12 cellular contexts compared by ENCODE assay signal in the genomic region with DNA sequence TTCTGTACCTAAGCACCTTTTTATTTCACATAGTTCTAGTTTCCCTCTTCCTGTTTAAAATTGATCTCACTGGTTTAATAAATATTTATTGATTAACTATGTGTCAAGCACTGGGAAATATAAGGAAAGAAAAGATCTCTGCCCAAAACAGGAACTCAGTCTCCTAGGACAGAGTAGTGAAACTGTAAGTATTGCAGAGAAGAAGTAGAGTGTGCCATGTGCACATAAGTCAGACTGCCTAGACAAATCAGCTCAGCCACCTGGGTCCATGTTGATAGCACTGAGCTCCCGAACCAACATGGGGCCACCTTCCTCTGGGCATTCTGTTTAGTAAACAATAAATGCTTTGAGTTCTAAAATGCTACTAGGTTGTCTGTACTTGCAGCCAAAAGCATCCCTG. TPM values are rescaled to one million over a fixed set of nuclear protein-coding genes. Genes with fewer than 3 reads are reported as not detected.
DNase-seq lines count a peak whose midpoint lies in the region; ATAC-seq and TF ChIP-seq lines count a peak whose summit lies in the region.
"Had no signal": no experiment of that assay in that cellular context is flagged by ENCODE, and none has a peak within 500 bp of the region (broad histone marks: within the 10 kb centered on the region; RNA-seq: fewer than 3 reads in every experiment).

No MANE protein-coding gene starts in this region.

- TF ChIP-seq CTCF in NB4 (IDR thresholded peaks at IDR 0.05; ENCODE audit: low read depth, low read length) (no peak), testis (IDR thresholded peaks at IDR 0.05) (no peak), Calu3 (IDR thresholded peaks at IDR 0.05; ENCODE audit: unreplicated experiment) (no peak)

- no peak overlapping the region for H3K27ac Mint-ChIP-seq in Calu3 (ENCODE audit: unreplicated experiment)

- H3K36me3 Mint-ChIP-seq in Calu3 (ENCODE audit: insufficient read depth, unreplicated experiment) = no peaks in the 10 kb centered on the region

- BruUV-seq in Calu3 (replicated peaks; lab: Mats Ljungman, UMichigan) = no TSS peak

- DNase-seq in NB4 (ENCODE audit: low read depth) = peak; percentile 39
- DNase-seq in medulla oblongata (ENCODE audit: extremely low spot score) = peak; percentile 28
- no peak for DNase-seq in activated CD8-positive, alpha-beta memory T cell treated with anti-CD3 and anti-CD28 coated beads, Interleukin-2, amount 50 U/mL, for 48 hours
- no peak for DNase-seq in testis
- no peak for DNase-seq in Calu3
- DNase-seq: colonic mucosa, DND-41, H7, NCI-H1048 had no signal

- no peaks in the 10 kb centered on the region for H3K27me3 Mint-ChIP-seq in Calu3 (ENCODE audit: unreplicated experiment)

- no peaks in the 10 kb centered on the region for H3K4me1 ChIP-seq in testis
- H3K4me1 ChIP-seq: colonic mucosa had no signal

- H3K4me3 ChIP-seq in NB4 (ENCODE audit: low read depth, low read length) = no peak overlapping the region
- no peak overlapping the region for H3K4me3 ChIP-seq in testis
- H3K4me3 ChIP-seq: colonic mucosa had no signal

- no peak overlapping the region for H3K4me3 Mint-ChIP-seq in Calu3 (ENCODE audit: low read depth, unreplicated experiment)

- no peak overlapping the region for H3K27ac ChIP-seq in testis
- H3K27ac ChIP-seq: colonic mucosa had no signal

- CTCF ChIA-PET in Calu3 (lab: Charles Lee) = interaction anchor here (0.6 kb wide), 1 partner anchor 273 kb away, joined by 3 read pairs; no protein-coding TSS in a partner anchor

- no peaks in the 10 kb centered on the region for H3K9me3 ChIP-seq in testis
- H3K9me3 ChIP-seq: colonic mucosa had no signal

- no peak for TF ChIP-seq POLR2A in NB4 (IDR thresholded peaks at IDR 0.05; ENCODE audit: extremely low read depth, insufficient read length)
- TF ChIP-seq POLR2A in testis (IDR thresholded peaks at IDR 0.05) = no peak

- intact Hi-C loops in testis (cut with DNase I; ENCODE audit: low total_unique reads) (no loop called here), Calu3 (cut with micrococcal nuclease; ENCODE audit: unreplicated experiment) (no loop called here)

- no peaks in the 10 kb centered on the region for H3K9me3 Mint-ChIP-seq in Calu3 (ENCODE audit: low read depth, unreplicated experiment)

- no peaks in the 10 kb centered on the region for H3K36me3 ChIP-seq in testis (ENCODE audit: low read depth, missing control alignments)
- H3K36me3 ChIP-seq: colonic mucosa had no signal

- no peaks in the 10 kb centered on the region for H3K27me3 ChIP-seq in testis
- H3K27me3 ChIP-seq: colonic mucosa had no signal

- ATAC-seq in GM18868 (IDR thresholded peaks at IDR 0.05; ENCODE audit: unreplicated experiment) (peak; percentile 82), HG02623 (IDR thresholded peaks at IDR 0.05; ENCODE audit: unreplicated experiment) (peak; percentile 86), HG03108 (IDR thresholded peaks at IDR 0.05; ENCODE audit: unreplicated experiment) (no peak)

- peaks cover 25% of the 10 kb centered on the region for H3K4me1 Mint-ChIP-seq in Calu3 (ENCODE audit: low read depth, unreplicated experiment)

- WGBS in testis, 2 donors = 74 to 95% methylated on average over 1 of the region's 1 CpG

RNA-seq across cellular contexts. Expression of a gene that starts 9.8 kb away (rescaled TPM):
- total RNA-seq in testis (100 to 1,000 TPM in 1 of 2 donors, 10 to 100 TPM in 1; 64.6 to 128 TPM), Calu3 (2022) (23.2 and 28.0 TPM in 2 replicates)
- 158 TPM for polyA plus RNA-seq in testis (ENCODE audit: insufficient read depth, low read depth, low replicate concordance)

Comparison
In these comparisons a context has a peak if more than half of its experiments do, and no peak if none do; other contexts are left out.
1. DNase-seq: peak in NB4 (single experiment) and medulla oblongata (single experiment); none in activated CD8-positive, alpha-beta memory T cell treated with anti-CD3 and anti-CD28 coated beads, Interleukin-2, amount 50 U/mL, for 48 hours (single experiment), testis (single experiment) and Calu3 (single experiment).